8 cellular contexts compared by ENCODE assay signal in genomic region chr3:149273096-149273751, GRCh38. TPM values are rescaled to one million over a fixed set of nuclear protein-coding genes. Genes with fewer than 3 reads are reported as not detected.
A peak's percentile ranks its signal among the peaks of the same experiment; 100 is the strongest.
DNase-seq lines count a peak whose midpoint lies in the region; ATAC-seq and TF ChIP-seq lines count a peak whose summit lies in the region.

No MANE protein-coding gene starts in this region.

- H3K4me3 Mint-ChIP-seq in Calu3 (ENCODE audit: low read depth, unreplicated experiment) (no peak overlapping the region), T-cell (no peak overlapping the region)
- H3K4me3 Mint-ChIP-seq in natural killer cell treated with Interleukin-12 subunit alpha and Interleukin-12 subunit beta and Interleukin-15 and Interleukin-18, amount 100 ng/mL, for 72 hours, result no peak overlapping the region

- peaks cover 5% of the 10 kb centered on the region for H3K36me3 Mint-ChIP-seq in Calu3 (ENCODE audit: insufficient read depth, unreplicated experiment)
- no peaks in the 10 kb centered on the region for H3K36me3 Mint-ChIP-seq in T-cell
- no peaks in the 10 kb centered on the region for H3K36me3 Mint-ChIP-seq in natural killer cell treated with Interleukin-12 subunit alpha and Interleukin-12 subunit beta and Interleukin-15 and Interleukin-18, amount 100 ng/mL, for 72 hours

- no peaks in the 10 kb centered on the region for H3K27me3 ChIP-seq in fibroblast of lung (ENCODE audit: control insufficient read depth, insufficient read depth, low read length)

- CTCF ChIA-PET in Calu3 (lab: Charles Lee) (interaction anchor here (2.7 kb wide), 1 partner anchor 153 kb away, joined by 21 read pairs; no protein-coding TSS in a partner anchor), T-cell (lab: Charles Lee) (interaction anchor here (0.7 to 4.6 kb wide), 6 partner anchors 120 to 318 kb away, joined by 3 to 47 read pairs (median 6); partner anchors contain the start of gene HPS3 (in 1 of the 2))

- TF ChIP-seq CTCF in Calu3 (IDR thresholded peaks at IDR 0.05; ENCODE audit: unreplicated experiment) (peak; percentile 98), fibroblast of lung (conservative IDR thresholded peaks at IDR 0.05 in 1 of 2, IDR thresholded peaks at IDR 0.05 in 1 of 2; ENCODE audit: low read depth in 1 of 2, low read length in 2 of 2) (peak; percentile 95 to 99)

- no peaks in the 10 kb centered on the region for H4K20me1 ChIP-seq in fibroblast of lung (ENCODE audit: control insufficient read depth, extremely low read depth, insufficient read depth, low read length)

- H3K4me1 ChIP-seq in fibroblast of lung (ENCODE audit: control insufficient read depth, extremely low read depth, insufficient read depth, low read length), result peaks cover 8% of the 10 kb centered on the region

- H3K9ac ChIP-seq in fibroblast of lung (ENCODE audit: insufficient read depth, low read length), result no peak overlapping the region

- no peak overlapping the region for H2AFZ ChIP-seq in fibroblast of lung (ENCODE audit: low read length)

- no peaks in the 10 kb centered on the region for H3K79me2 ChIP-seq in fibroblast of lung (ENCODE audit: control insufficient read depth, insufficient read depth, low read length)

- H3K27me3 Mint-ChIP-seq in Calu3 (ENCODE audit: unreplicated experiment) (no peaks in the 10 kb centered on the region), T-cell (no peaks in the 10 kb centered on the region)
- H3K27me3 Mint-ChIP-seq in natural killer cell treated with Interleukin-12 subunit alpha and Interleukin-12 subunit beta and Interleukin-15 and Interleukin-18, amount 100 ng/mL, for 72 hours, result no peaks in the 10 kb centered on the region

- H3K9me3 Mint-ChIP-seq in Calu3 (ENCODE audit: low read depth, unreplicated experiment) (no peaks in the 10 kb centered on the region), T-cell (no peaks in the 10 kb centered on the region)
- no peaks in the 10 kb centered on the region for H3K9me3 Mint-ChIP-seq in natural killer cell treated with Interleukin-12 subunit alpha and Interleukin-12 subunit beta and Interleukin-15 and Interleukin-18, amount 100 ng/mL, for 72 hours

- no TSS peak for BruUV-seq in Calu3 (replicated peaks; lab: Mats Ljungman, UMichigan)

- peak; percentile 65 for DNase-seq in Calu3
- peak; percentile 61 to 68 for DNase-seq in NCI-H1930 (lab: John Stamatoyannopoulos, UW)
- DNase-seq in T-cell, result peak in 10 of 34 experiments; percentile 4 to 28 (median 13)
- DNase-seq in fibroblast of lung (ENCODE audit: low read depth in 2 of 2), result peak; percentile 79 to 92
- no peak for DNase-seq in natural killer cell treated with Interleukin-12 subunit alpha and Interleukin-12 subunit beta and Interleukin-15 and Interleukin-18, amount 100 ng/mL, for 72 hours (ENCODE audit: low spot score)

- H3K36me3 ChIP-seq in fibroblast of lung (ENCODE audit: control insufficient read depth, insufficient read depth, low read length), result no peaks in the 10 kb centered on the region

- H3K9me3 ChIP-seq in fibroblast of lung (ENCODE audit: control insufficient read depth, insufficient read depth, low read depth, low read length), result no peaks in the 10 kb centered on the region

- no peak overlapping the region for H3K4me2 ChIP-seq in fibroblast of lung (ENCODE audit: extremely low read depth, insufficient read depth, low read length)

- POLR2A ChIA-PET in T-cell (lab: Charles Lee), result no interaction called here

- H3K27ac ChIP-seq in fibroblast of lung (ENCODE audit: insufficient read depth, low read length), result no peak overlapping the region

- no peak overlapping the region for H3K4me3 ChIP-seq in fibroblast of lung (replicated peaks in 1 of 4; ENCODE audit: control extremely low read depth in 1 of 4, insufficient read depth in 1 of 4, low read depth in 3 of 4, low read length in 4 of 4)

- intact Hi-C loops in Calu3 (cut with micrococcal nuclease; ENCODE audit: unreplicated experiment), result loop anchor here (1.0 to 5.0 kb wide), 6 partner anchors 48 to 412 kb away; no protein-coding TSS in a partner anchor

- H3K27ac Mint-ChIP-seq in Calu3 (ENCODE audit: unreplicated experiment) (no peak overlapping the region), T-cell (no peak overlapping the region)
- H3K27ac Mint-ChIP-seq in natural killer cell treated with Interleukin-12 subunit alpha and Interleukin-12 subunit beta and Interleukin-15 and Interleukin-18, amount 100 ng/mL, for 72 hours, result no peak overlapping the region

- ATAC-seq in GM18870 (IDR thresholded peaks at IDR 0.05; ENCODE audit: unreplicated experiment) (peak; percentile 85), HG03097 (IDR thresholded peaks at IDR 0.05; ENCODE audit: low FRiP score, unreplicated experiment) (peak; percentile 61), T-cell (replicated peaks in 1 of 4) (peak; percentile 50 to 85 (median 58)), HG02970 (IDR thresholded peaks at IDR 0.05; ENCODE audit: low FRiP score, unreplicated experiment) (no peak)
- ATAC-seq in natural killer cell treated with Interleukin-12 subunit alpha and Interleukin-12 subunit beta and Interleukin-15 and Interleukin-18, amount 100 ng/mL, for 72 hours, result peak; percentile 75 to 85

- H3K4me1 Mint-ChIP-seq in Calu3 (ENCODE audit: low read depth, unreplicated experiment), result peaks cover 53% of the 10 kb centered on the region
- peaks cover 14 to 23% (median 15%) of the 10 kb centered on the region in 3 donors for H3K4me1 Mint-ChIP-seq in T-cell
- H3K4me1 Mint-ChIP-seq in natural killer cell treated with Interleukin-12 subunit alpha and Interleukin-12 subunit beta and Interleukin-15 and Interleukin-18, amount 100 ng/mL, for 72 hours (ENCODE audit: low read depth in 2 of 2), result peaks cover 11 to 13% of the 10 kb centered on the region in 2 donors

RNA-seq across cellular contexts. Expression of gene CP, which starts 51.6 kb away (rescaled TPM):
- total RNA-seq in Calu3 (2022) (4.0 and 5.4 TPM in 2 replicates), T-cell (1 to 10 TPM in 1 of 5 donors, under 1 TPM in 2, not detected in 2; 0.69 to 1.9 (median 0.73) TPM), fibroblast of lung (under 0.01 TPM in 1 of 2 replicates, not detected in the other)
- polyA plus RNA-seq in fibroblast of lung, result 0.03 TPM in 1 of 2 replicates, not detected in the other
- polyA plus RNA-seq in fibroblast of lung (2012), result 0.13 TPM in 1 of 2 replicates, not detected in the other
- not detected in 2 replicates for polyA minus RNA-seq in fibroblast of lung (ENCODE audit: low replicate concordance)
- total RNA-seq in natural killer cell treated with Interleukin-12 subunit alpha and Interleukin-12 subunit beta and Interleukin-15 and Interleukin-18, amount 100 ng/mL, for 72 hours, result not detected
